In genomic region chr19:34461375-34462100, GRCh38 we compare ENCODE assay signal across 16 cellular contexts. TPM values are rescaled to one million over a fixed set of nuclear protein-coding genes. Genes with fewer than 3 reads are reported as not detected.
DNase-seq lines count a peak whose midpoint lies in the region; ATAC-seq, FAIRE-seq and TF ChIP-seq lines count a peak whose summit lies in the region.
"Had no signal": no experiment of that assay in that cellular context is flagged by ENCODE, and none has a peak within 500 bp of the region (broad histone marks: within the 10 kb centered on the region; RNA-seq: fewer than 3 reads in every experiment).

No MANE protein-coding gene starts in this region.

- in situ Hi-C loops in gastrocnemius medialis (cut with MboI; ENCODE audit: low sequenced_read_pairs in 4 of 4): no loop called here

- CTCF ChIA-PET in CD4-positive, alpha-beta memory T cell (lab: Charles Lee; ENCODE audit: partially characterized antibody): no interaction called here

- TF ChIP-seq CTCF in heart left ventricle (IDR thresholded peaks at IDR 0.05) (no peak), gastrocnemius medialis (IDR thresholded peaks at IDR 0.05 in 4 of 5, conservative IDR thresholded peaks at IDR 0.05 in 1 of 5) (no peak)

- no peaks in the 10 kb centered on the region for H3K27me3 ChIP-seq in CD4-positive, alpha-beta memory T cell (ENCODE audit: insufficient read depth, low read length)
- H3K27me3 ChIP-seq in heart left ventricle (no peaks in the 10 kb centered on the region), gastrocnemius medialis (no peaks in the 10 kb centered on the region)
- H3K27me3 ChIP-seq: pancreas had no signal

- H3K36me3 Mint-ChIP-seq in CD4-positive, alpha-beta memory T cell: peaks cover 69 to 81% of the 10 kb centered on the region in 2 donors

- DNase-seq in CD4-positive, alpha-beta memory T cell: no peak
- peak; percentile 12 for DNase-seq in astrocyte of the hippocampus (ENCODE audit: low read depth, low spot score)
- DNase-seq in heart left ventricle: no peak
- peak; percentile 20 to 36 for DNase-seq in gastrocnemius medialis
- no peak for DNase-seq in HTR-8/SVneo (ENCODE audit: insufficient read length, low spot score)
- DNase-seq: activated CD4-positive, alpha-beta T cell treated with anti-CD3 and anti-CD28 coated beads, Interleukin-2, amount 50 U/mL, for 1 hour; mammary epithelial cell; NCI-H1417; NCI-H526; pancreas; RPMI8226 had no signal

- no peaks in the 10 kb centered on the region for H3K4me1 ChIP-seq in CD4-positive, alpha-beta memory T cell (ENCODE audit: insufficient read depth, low read length)
- H3K4me1 ChIP-seq in heart left ventricle (peaks cover 0 to 50% (median 32%) of the 10 kb centered on the region in 12 donors), gastrocnemius medialis (peaks cover 51 to 54% of the 10 kb centered on the region in 2 donors)

- H3K4me3 ChIP-seq in CD4-positive, alpha-beta memory T cell (ENCODE audit: low read length in 2 of 2): no peak overlapping the region
- no peak overlapping the region for H3K4me3 ChIP-seq in heart left ventricle
- peak overlapping the region in 1 of 4 donors; percentile 12 for H3K4me3 ChIP-seq in gastrocnemius medialis
- H3K4me3 ChIP-seq: pancreas had no signal

- peaks cover 0 to 4% (median 3%) of the 10 kb centered on the region in 4 donors for H3K4me1 Mint-ChIP-seq in CD4-positive, alpha-beta memory T cell

- H3K9me3 ChIP-seq in CD4-positive, alpha-beta memory T cell (ENCODE audit: control insufficient read depth in 1 of 2, low read length in 2 of 2): no peaks in the 10 kb centered on the region
- H3K9me3 ChIP-seq in heart left ventricle (no peaks in the 10 kb centered on the region), gastrocnemius medialis (no peaks in the 10 kb centered on the region)
- H3K9me3 ChIP-seq: pancreas had no signal

- no peak overlapping the region for H3K4me3 Mint-ChIP-seq in CD4-positive, alpha-beta memory T cell

- POLR2A ChIA-PET in CD4-positive, alpha-beta memory T cell (lab: Charles Lee; ENCODE audit: partially characterized antibody): no interaction called here

- no peaks in the 10 kb centered on the region for H3K27me3 Mint-ChIP-seq in CD4-positive, alpha-beta memory T cell

- TF ChIP-seq POLR2A in heart left ventricle (IDR thresholded peaks at IDR 0.05) (no peak), gastrocnemius medialis (IDR thresholded peaks at IDR 0.05) (no peak)

- H3K9me3 Mint-ChIP-seq in CD4-positive, alpha-beta memory T cell: no peaks in the 10 kb centered on the region

- WGBS in heart left ventricle, 4 donors: 41 to 66% (median 54%) methylated on average over 5 of the region's 5 CpGs

- intact Hi-C loops in CD4-positive, alpha-beta memory T cell (cut with micrococcal nuclease): no loop called here
- intact Hi-C loops in heart left ventricle (cut with DNase I) (no loop called here), gastrocnemius medialis (cut with DNase I; ENCODE audit: low total_unique reads) (loop anchor here (1.0 kb wide), 1 partner anchor 32 kb away; no protein-coding TSS in a partner anchor)

- H3K27ac Mint-ChIP-seq in CD4-positive, alpha-beta memory T cell: peak overlapping the region in 4 of 7 donors; percentile 48 to 83 (median 63)

- H3K36me3 ChIP-seq in CD4-positive, alpha-beta memory T cell (ENCODE audit: insufficient read depth, low read length): peaks cover 71% of the 10 kb centered on the region
- peaks cover 0 to 97% (median 94%) of the 10 kb centered on the region in 9 donors for H3K36me3 ChIP-seq in heart left ventricle
- peaks cover 3 to 69% of the 10 kb centered on the region in 2 donors for H3K36me3 ChIP-seq in gastrocnemius medialis

- no peak overlapping the region for H3K27ac ChIP-seq in CD4-positive, alpha-beta memory T cell (ENCODE audit: low read depth, low read length)
- H3K27ac ChIP-seq in heart left ventricle: peak overlapping the region; percentile 20 to 89 (median 67)
- peak overlapping the region; percentile 86 to 92 (median 89) for H3K27ac ChIP-seq in gastrocnemius medialis
- H3K27ac ChIP-seq: epithelial cell of prostate had no signal

- ATAC-seq in heart left ventricle (peak; percentile 81 to 91 (median 86)), gastrocnemius medialis (peak; percentile 80 to 93), HG03460 (IDR thresholded peaks at IDR 0.05; ENCODE audit: unreplicated experiment) (no peak), HG02840 (IDR thresholded peaks at IDR 0.05; ENCODE audit: low FRiP score, unreplicated experiment) (no peak), GM18520 (IDR thresholded peaks at IDR 0.05; ENCODE audit: unreplicated experiment) (no peak)

- FAIRE-seq in HTR-8/SVneo (lab: Jason Lieb, UNC): no peak
- FAIRE-seq: GM19239, pancreas had no signal

RNA-seq across cellular contexts. Expression of gene WTIP, which starts 20.0 kb away (rescaled TPM):
- under 1 TPM; 0.23 to 0.39 TPM for total RNA-seq in CD4-positive, alpha-beta memory T cell
- polyA plus RNA-seq in CD4-positive, alpha-beta memory T cell: not detected
- total RNA-seq in heart left ventricle (10 to 100 TPM; 16.3 to 33.3 (median 23.3) TPM), gastrocnemius medialis (1 to 10 TPM; 1.6 to 8.1 (median 2.9) TPM)
- polyA plus RNA-seq in heart left ventricle: 1 to 10 TPM; 6.6 to 9.0 TPM

RNA-seq across cellular contexts. Expression of gene UBA2, which starts 33.4 kb away (rescaled TPM):
- total RNA-seq in CD4-positive, alpha-beta memory T cell: 10 to 100 TPM; 74.9 to 78.7 TPM
- 100 to 1,000 TPM; 102 to 108 TPM for polyA plus RNA-seq in CD4-positive, alpha-beta memory T cell
- total RNA-seq in heart left ventricle: 10 to 100 TPM; 40.2 to 62.8 (median 44.3) TPM
- 10 to 100 TPM; 32.5 to 62.2 TPM for polyA plus RNA-seq in heart left ventricle
- 100 to 1,000 TPM in 3 of 4 donors, 10 to 100 TPM in 1; 89.3 to 106 (median 102) TPM for total RNA-seq in gastrocnemius medialis

RNA-seq across cellular contexts. Expression of gene PDCD2L, which starts 57.3 kb away (rescaled TPM):
- total RNA-seq in CD4-positive, alpha-beta memory T cell: 10 to 100 TPM in 1 of 2 experiments, 1 to 10 TPM in 1; 8.8 to 12.3 TPM
- polyA plus RNA-seq in CD4-positive, alpha-beta memory T cell: 10 to 100 TPM; 11.4 to 18.9 TPM
- 10 to 100 TPM in 4 of 9 donors, 1 to 10 TPM in 5; 6.2 to 16.7 (median 8.0) TPM for total RNA-seq in heart left ventricle
- polyA plus RNA-seq in heart left ventricle: 10 to 100 TPM in 1 of 2 donors, 1 to 10 TPM in 1; 8.0 to 14.9 TPM
- 10 to 100 TPM; 18.1 to 49.8 (median 25.1) TPM for total RNA-seq in gastrocnemius medialis

Comparison
In these comparisons a context has a peak if more than half of its experiments do, and no peak if none do; other contexts are left out.
1. DNase-seq: peak in astrocyte of the hippocampus (single experiment) and gastrocnemius medialis (2 of 2); none in CD4-positive, alpha-beta memory T cell (0 of 5), heart left ventricle (0 of 5) and HTR-8/SVneo (single experiment).
2. ATAC-seq: peak in heart left ventricle (4 of 4) and gastrocnemius medialis (2 of 2); none in HG03460 (single experiment), HG02840 (single experiment) and GM18520 (single experiment).